Comparison of ENCODE assay signal across 16 cellular contexts in the genomic region with DNA sequence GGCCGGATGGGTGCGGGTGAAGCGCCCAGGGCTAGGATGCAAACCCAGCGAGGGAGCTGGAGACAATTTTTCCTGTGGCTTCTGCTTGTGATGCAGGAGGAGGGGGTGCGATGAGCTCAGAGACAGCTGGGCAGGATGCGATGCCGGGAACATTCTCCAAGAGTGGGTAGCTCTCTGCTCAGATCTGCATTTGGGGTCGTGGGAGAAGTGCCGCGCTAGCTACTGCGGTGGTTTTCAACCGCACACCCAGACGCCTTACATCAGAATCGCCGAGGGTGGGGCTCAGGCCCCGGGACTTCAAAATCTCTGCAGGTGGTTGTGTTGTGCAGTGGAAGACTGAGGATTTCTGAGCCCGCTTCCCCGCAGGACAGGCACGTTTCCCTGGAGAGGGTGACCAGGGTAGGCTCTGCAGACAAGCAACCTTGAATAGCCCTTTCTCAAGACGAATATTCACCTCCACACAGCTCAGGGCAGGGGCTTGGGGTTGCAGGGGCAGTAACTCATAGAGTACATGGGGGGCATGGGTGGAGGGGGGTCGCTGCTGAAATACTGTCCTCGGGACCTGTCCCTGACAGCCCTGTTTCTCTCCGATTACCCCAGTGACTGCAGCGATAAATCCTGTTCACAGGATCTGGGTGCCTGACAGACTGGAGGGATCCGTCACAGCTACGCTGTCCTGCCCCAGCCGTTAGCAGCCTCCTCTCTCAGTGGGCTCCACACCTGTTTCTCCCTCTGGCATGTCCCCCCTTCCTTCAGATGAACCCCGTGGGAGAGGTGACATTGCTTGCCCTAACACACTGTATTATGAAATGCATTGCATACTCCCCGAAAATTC.
"Had no signal": no experiment of that assay in that cellular context is flagged by ENCODE, and none has a peak within 500 bp of the region (broad histone marks: within the 10 kb centered on the region; RNA-seq: fewer than 3 reads in every experiment).

No MANE protein-coding gene starts in this region.

- DNase-seq: activated CD4-positive, alpha-beta T cell treated with anti-CD3 and anti-CD28 coated beads for 4 hours; activated CD8-positive, alpha-beta memory T cell treated with anti-CD3 and anti-CD28 coated beads, Interleukin-2, amount 50 U/mL, for 48 hours; activated CD8-positive, alpha-beta T cell treated with anti-CD3 and anti-CD28 coated beads, Interleukin-2, amount 10 ng/mL, durations not matched to agents 7 days and 5 days; activated naive CD4-positive, alpha-beta T cell treated with anti-CD3 and anti-CD28 coated beads for 36 hours; adrenal gland; brain microvascular endothelial cell; erythroblast; immature natural killer cell; mucosa of descending colon; natural killer cell; psoas muscle; sigmoid colon; stimulated activated CD4-positive, alpha-beta T cell treated with anti-CD3 and anti-CD28 coated beads, Interleukin-12 subunit alpha, Interleukin-12 subunit beta, amount 100 ng/mL, for 4 hours; stimulated activated naive CD4-positive, alpha-beta T cell treated with Interleukin-2 at 50 U/mL for 16 hours; T-helper 1 cell had no signal

- H3K27ac Mint-ChIP-seq: activated CD8-positive, alpha-beta T cell treated with anti-CD3 and anti-CD28 coated beads, Interleukin-2, amount 10 ng/mL, durations not matched to agents 7 days and 5 days; activated naive CD4-positive, alpha-beta T cell treated with anti-CD3 and anti-CD28 coated beads for 36 hours; dendritic cell treated with granulocyte-macrophage colony-stimulating factor and Interleukin-4, amounts not matched to agents 40 ng/mL and 50 ng/mL, for 4 days; immature natural killer cell; natural killer cell had no signal

- H3K9me3 Mint-ChIP-seq: activated naive CD4-positive, alpha-beta T cell treated with anti-CD3 and anti-CD28 coated beads for 36 hours; dendritic cell treated with granulocyte-macrophage colony-stimulating factor and Interleukin-4, amounts not matched to agents 40 ng/mL and 50 ng/mL, for 4 days; immature natural killer cell; natural killer cell had no signal

- H3K4me3 Mint-ChIP-seq: activated CD8-positive, alpha-beta T cell treated with anti-CD3 and anti-CD28 coated beads, Interleukin-2, amount 10 ng/mL, durations not matched to agents 7 days and 5 days; activated naive CD4-positive, alpha-beta T cell treated with anti-CD3 and anti-CD28 coated beads for 36 hours; dendritic cell treated with granulocyte-macrophage colony-stimulating factor and Interleukin-4, amounts not matched to agents 40 ng/mL and 50 ng/mL, for 4 days; immature natural killer cell; natural killer cell had no signal

- H3K36me3 Mint-ChIP-seq: immature natural killer cell, natural killer cell had no signal

- ATAC-seq: activated CD8-positive, alpha-beta T cell treated with anti-CD3 and anti-CD28 coated beads, Interleukin-2, amount 10 ng/mL, durations not matched to agents 7 days and 5 days; mucosa of descending colon; natural killer cell had no signal
